8 cellular contexts compared by ENCODE assay signal in the genomic region with DNA sequence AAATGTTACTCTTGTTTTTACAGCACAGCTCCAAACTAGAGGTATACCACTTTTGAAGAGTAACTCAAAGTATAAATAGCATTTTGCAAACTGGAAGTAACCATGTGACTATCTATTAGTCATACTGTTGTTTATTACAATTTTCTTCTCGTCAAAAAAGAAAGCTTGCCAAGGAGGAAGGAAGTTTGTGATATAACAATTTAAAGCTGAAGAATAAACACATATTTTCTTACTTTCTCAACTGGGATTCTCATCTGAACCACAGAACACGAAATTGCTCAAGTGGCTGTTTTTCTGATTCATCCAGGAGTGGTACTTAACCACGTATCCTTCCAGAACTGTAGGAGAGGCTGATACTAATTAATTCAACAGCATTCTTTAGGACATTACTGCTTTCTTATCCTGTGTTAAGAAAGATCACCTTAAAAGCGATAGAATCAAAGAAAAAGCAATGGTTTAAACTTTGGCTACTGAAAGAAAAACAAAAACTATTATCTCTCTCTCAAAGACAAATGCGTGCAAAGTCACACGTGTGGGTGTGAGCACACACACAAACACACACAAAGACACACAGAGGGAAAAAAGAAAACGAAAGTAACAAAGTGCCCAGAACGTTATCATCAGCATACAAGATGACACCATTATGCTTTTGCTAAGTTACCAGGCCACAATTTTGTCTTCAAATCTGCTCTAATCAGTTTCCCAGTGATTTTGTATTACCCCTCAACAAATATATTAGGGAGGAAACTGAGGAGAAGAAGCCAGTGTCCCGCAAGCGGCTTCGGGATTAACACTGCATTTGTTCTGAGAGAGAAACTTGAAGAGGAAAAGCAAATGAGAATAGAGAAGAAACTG. TPM values are rescaled to one million over a fixed set of nuclear protein-coding genes. Genes with fewer than 3 reads are reported as not detected.
DNase-seq lines count a peak whose midpoint lies in the region; ATAC-seq and TF ChIP-seq lines count a peak whose summit lies in the region.

CLEC2B (minus strand) TSS at position 48 of the 855 bp plus-strand sequence.

- H3K4me3 Mint-ChIP-seq in activated T-cell treated with anti-CD3 and anti-CD28 coated beads, Interleukin-2, amount 50 U/mL, for 4 hours = peak within 1 kb of the TSS; percentile 91
- peak within 1 kb of the TSS; percentile 82 to 90 (median 89) for H3K4me3 Mint-ChIP-seq in IgD-negative memory B cell
- peak within 1 kb of the TSS; percentile 89 to 99 for H3K4me3 Mint-ChIP-seq in activated T-cell treated with anti-CD3 and anti-CD28 coated beads, Interleukin-2, amount 50 U/mL, for 72 hours

- no peaks in the 10 kb centered on the region for H3K36me3 ChIP-seq in psoas muscle (ENCODE audit: insufficient read depth in 1 of 2, low read depth in 1 of 2)

- ATAC-seq in activated T-cell treated with anti-CD3 and anti-CD28 coated beads, Interleukin-2, amount 50 U/mL, for 4 hours = peak; percentile 70 to 76
- peak; percentile 73 to 78 for ATAC-seq in activated T-cell treated with anti-CD3 and anti-CD28 coated beads, Interleukin-2, amount 50 U/mL, for 72 hours (replicated peaks in 1 of 2)
- ATAC-seq in psoas muscle (peak; percentile 58 to 88 (median 81)), GM19395 (IDR thresholded peaks at IDR 0.05; ENCODE audit: unreplicated experiment) (no peak)

- H3K27me3 ChIP-seq in psoas muscle (ENCODE audit: insufficient read depth in 3 of 3, low read length in 2 of 3) = no peaks in the 10 kb centered on the region

- WGBS in psoas muscle, 3 donors = 16 to 19% (median 17%) methylated on average over 11 of the region's 11 CpGs

- H3K4me1 ChIP-seq in psoas muscle = peaks cover 13% of the 10 kb centered on the region

- DNase-seq in activated T-cell treated with anti-CD3 and anti-CD28 coated beads, Interleukin-2, amount 50 U/mL, for 4 hours = no peak
- no peak for DNase-seq in activated T-cell treated with anti-CD3 and anti-CD28 coated beads, Interleukin-2, amount 50 U/mL, for 1 hour
- DNase-seq in activated T-cell treated with anti-CD3 and anti-CD28 coated beads, Interleukin-2, amount 50 U/mL, for 72 hours = no peak
- DNase-seq in foreskin fibroblast (peak; percentile 73 to 81), psoas muscle (no peak), SHP77 treated with DMSO at 0.1 percent for 48 hours (lab: John Stamatoyannopoulos, UW) (no peak)

- H3K4me1 Mint-ChIP-seq in activated T-cell treated with anti-CD3 and anti-CD28 coated beads, Interleukin-2, amount 50 U/mL, for 4 hours (ENCODE audit: low read depth) = peaks cover 29% of the 10 kb centered on the region
- H3K4me1 Mint-ChIP-seq in IgD-negative memory B cell = peaks cover 11 to 12% (median 12%) of the 10 kb centered on the region in 3 donors
- peaks cover 41% of the 10 kb centered on the region for H3K4me1 Mint-ChIP-seq in activated T-cell treated with anti-CD3 and anti-CD28 coated beads, Interleukin-2, amount 50 U/mL, for 72 hours (ENCODE audit: low read depth)

- peaks cover 2% of the 10 kb centered on the region for H3K36me3 Mint-ChIP-seq in activated T-cell treated with anti-CD3 and anti-CD28 coated beads, Interleukin-2, amount 50 U/mL, for 4 hours (ENCODE audit: insufficient read depth)
- H3K36me3 Mint-ChIP-seq in IgD-negative memory B cell = peaks cover 1% of the 10 kb centered on the region
- peaks cover 2 to 3% of the 10 kb centered on the region in 2 donors for H3K36me3 Mint-ChIP-seq in activated T-cell treated with anti-CD3 and anti-CD28 coated beads, Interleukin-2, amount 50 U/mL, for 72 hours (ENCODE audit: insufficient read depth in 2 of 2)

- no peaks in the 10 kb centered on the region for H3K9me3 ChIP-seq in psoas muscle

- H3K9me3 Mint-ChIP-seq in activated T-cell treated with anti-CD3 and anti-CD28 coated beads, Interleukin-2, amount 50 U/mL, for 4 hours = no peaks in the 10 kb centered on the region
- H3K9me3 Mint-ChIP-seq in IgD-negative memory B cell = peaks cover 0 to 2% (median 0%) of the 10 kb centered on the region in 3 donors
- no peaks in the 10 kb centered on the region for H3K9me3 Mint-ChIP-seq in activated T-cell treated with anti-CD3 and anti-CD28 coated beads, Interleukin-2, amount 50 U/mL, for 72 hours

- no peaks in the 10 kb centered on the region for H3K27me3 Mint-ChIP-seq in activated T-cell treated with anti-CD3 and anti-CD28 coated beads, Interleukin-2, amount 50 U/mL, for 4 hours (ENCODE audit: low read depth)
- H3K27me3 Mint-ChIP-seq in IgD-negative memory B cell = peaks cover 13% of the 10 kb centered on the region
- no peaks in the 10 kb centered on the region for H3K27me3 Mint-ChIP-seq in activated T-cell treated with anti-CD3 and anti-CD28 coated beads, Interleukin-2, amount 50 U/mL, for 72 hours (ENCODE audit: low read depth)

- H3K4me3 ChIP-seq in foreskin fibroblast (ENCODE audit: low read depth in 1 of 2, low read length in 2 of 2) (peak within 1 kb of the TSS; percentile 42 to 64), psoas muscle (peak within 1 kb of the TSS; percentile 71)

- H3K27ac ChIP-seq in psoas muscle = peak within 1 kb of the TSS; percentile 86

- H3K27ac Mint-ChIP-seq in IgD-negative memory B cell = peak within 1 kb of the TSS; percentile 65 to 94 (median 89)
- H3K27ac Mint-ChIP-seq in activated T-cell treated with anti-CD3 and anti-CD28 coated beads, Interleukin-2, amount 50 U/mL, for 72 hours = peak within 1 kb of the TSS; percentile 99

- intact Hi-C loops in psoas muscle (cut with DNase I) = loop anchor here in 1 of 2 donors (5.0 kb wide), 1 partner anchor 853 kb away; the partner anchor contains the start of gene YBX3

- TF ChIP-seq CTCF in foreskin fibroblast (IDR thresholded peaks at IDR 0.05; ENCODE audit: low read depth, low read length) (no peak), psoas muscle (IDR thresholded peaks at IDR 0.05) (no peak)

RNA-seq across cellular contexts. Expression of gene CLEC2B, which starts in this region (rescaled TPM):
- total RNA-seq in activated T-cell treated with anti-CD3 and anti-CD28 coated beads, Interleukin-2, amount 50 U/mL, for 4 hours = 10 to 100 TPM in 1 of 3 donors, 1 to 10 TPM in 2; 8.4 to 13.7 (median 8.9) TPM
- polyA plus RNA-seq in IgD-negative memory B cell = 11.4 TPM
- total RNA-seq in activated T-cell treated with anti-CD3 and anti-CD28 coated beads, Interleukin-2, amount 50 U/mL, for 72 hours = 10 to 100 TPM; 28.0 to 29.5 TPM
- 10 to 100 TPM in 2 of 4 donors, 1 to 10 TPM in 2; 5.5 to 24.9 (median 10.5) TPM for total RNA-seq in psoas muscle
- polyA plus RNA-seq in psoas muscle = 10 to 100 TPM in 2 of 3 donors, 1 to 10 TPM in 1; 7.8 to 17.3 (median 13.1) TPM

Comparison
In these comparisons a context has a peak if more than half of its experiments do, and no peak if none do; other contexts are left out.
1. DNase-seq: peak in foreskin fibroblast (2 of 2); none in activated T-cell treated with anti-CD3 and anti-CD28 coated beads, Interleukin-2, amount 50 U/mL, for 4 hours (single experiment), activated T-cell treated with anti-CD3 and anti-CD28 coated beads, Interleukin-2, amount 50 U/mL, for 1 hour (single experiment), activated T-cell treated with anti-CD3 and anti-CD28 coated beads, Interleukin-2, amount 50 U/mL, for 72 hours (0 of 2), psoas muscle (0 of 2) and SHP77 treated with DMSO at 0.1 percent for 48 hours (single experiment).
2. Peak in every context shown above with its lines, with median percentiles within 50 percentile points of each other: H3K4me3 Mint-ChIP-seq.